8 cellular contexts compared by ENCODE assay signal in the genomic region with DNA sequence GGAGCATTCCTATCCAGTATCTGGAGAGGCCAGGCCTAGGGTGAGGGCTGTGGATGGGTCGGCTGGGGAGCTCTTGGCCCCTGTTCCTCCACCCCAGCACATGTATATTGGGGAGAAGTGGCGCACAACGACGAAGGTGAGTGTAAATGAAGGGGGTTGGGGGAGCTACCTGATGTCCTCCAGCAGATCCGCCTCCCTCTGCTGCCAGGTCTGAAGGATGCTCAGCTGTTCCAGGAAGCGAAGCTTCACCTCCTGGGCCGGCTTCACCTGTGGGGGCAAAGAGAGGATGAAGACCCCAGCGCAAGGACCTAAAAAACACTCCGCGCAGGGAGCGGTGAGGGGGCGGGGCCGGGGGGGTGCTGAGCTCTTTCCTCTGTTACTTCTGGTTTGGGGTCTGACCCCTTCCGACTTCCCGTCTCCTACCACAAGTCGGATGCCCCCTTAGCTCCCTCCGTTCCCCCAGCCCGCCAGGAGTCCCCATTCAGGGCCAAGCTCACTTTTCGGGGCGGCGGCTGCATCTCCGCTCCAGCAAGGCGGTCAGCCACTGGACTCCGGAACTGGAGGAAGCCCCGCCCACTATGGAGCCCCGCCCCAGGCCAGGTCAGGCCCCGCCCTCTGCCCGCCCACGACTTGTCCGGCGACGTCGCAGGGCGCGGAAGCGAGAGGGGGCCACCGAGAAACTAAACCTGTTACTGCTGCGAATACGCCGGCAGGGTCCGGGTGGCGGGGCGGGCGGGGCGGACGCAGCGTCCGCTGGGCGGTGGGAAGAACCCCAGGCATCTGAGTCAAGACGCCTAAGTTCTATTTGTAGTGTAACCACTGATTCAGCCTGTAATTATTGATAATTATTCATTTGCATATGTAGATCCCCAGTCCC. TPM values are rescaled to one million over a fixed set of nuclear protein-coding genes. Genes with fewer than 3 reads are reported as not detected.
DNase-seq lines count a peak whose midpoint lies in the region; ATAC-seq, FAIRE-seq and TF ChIP-seq lines count a peak whose summit lies in the region.

A gene (minus strand): TSS at position 568 of the 877 bp plus-strand sequence. CDS start 50 bp downstream, at position 518.

- intact Hi-C loops in GM12878 (cut with micrococcal nuclease; ENCODE audit: unreplicated experiment) (no loop called here), gastrocnemius medialis (cut with DNase I; ENCODE audit: low total_unique reads) (no loop called here)

- H3K27ac ChIP-seq in GM12878 (ENCODE audit: control insufficient read depth, insufficient read depth) (peak within 1 kb of the TSS; percentile 51), iPS DF 6.9 (ENCODE audit: low read length) (no peak within 1 kb of the TSS), gastrocnemius medialis (peak within 1 kb of the TSS in 3 of 4 donors; percentile 3 to 43 (median 12))

- H3K4me2 ChIP-seq in GM12878 (ENCODE audit: control insufficient read depth, insufficient read depth) = peak within 1 kb of the TSS; percentile 98

- TF ChIP-seq CTCF in LNCaP clone FGC (IDR thresholded peaks at IDR 0.05; ENCODE audit: control insufficient read depth, extremely low read depth, insufficient read depth) (no peak), GM12878 (IDR thresholded peaks at IDR 0.05 in 2 of 3, conservative IDR thresholded peaks at IDR 0.05 in 1 of 3; ENCODE audit: control insufficient read depth in 2 of 3, extremely low read depth in 1 of 3, insufficient read depth in 1 of 3, low read depth in 3 of 3, low read length in 3 of 3) (no peak), gastrocnemius medialis (IDR thresholded peaks at IDR 0.05 in 4 of 5, conservative IDR thresholded peaks at IDR 0.05 in 1 of 5) (peak in 2 of 5 experiments; percentile 11 to 27)

- peak; percentile 32 for DNase-seq in G401 (ENCODE audit: low spot score)
- DNase-seq in LNCaP clone FGC (ENCODE audit: low read depth) = no peak
- peak; percentile 77 for DNase-seq in T-helper 9 cell
- DNase-seq in GM12878 (ENCODE audit: low read depth, low spot score) = no peak
- no peak for DNase-seq in iPS DF 6.9 (ENCODE audit: low read depth, low spot score)
- peak; percentile 70 to 78 for DNase-seq in gastrocnemius medialis
- DNase-seq in GF-D8 (lab: John Stamatoyannopoulos, UW) = no peak

- in situ Hi-C loops in G401 (cut with HindIII; ENCODE audit: low sequenced_read_pairs) = no loop called here
- in situ Hi-C loops in GM12878 (cut with MboI) = no loop called here
- in situ Hi-C loops in gastrocnemius medialis (cut with MboI; ENCODE audit: low sequenced_read_pairs in 4 of 4) = no loop called here

- no peak for TF ChIP-seq RAD21 in GM12878 (IDR thresholded peaks at IDR 0.05; ENCODE audit: insufficient read depth, low read depth, low read length)

- FAIRE-seq in GM12878 (lab: Jason Lieb, UNC) = peak; percentile 49

- H3K27me3 ChIP-seq in GM12878 (replicated peaks in 1 of 2; ENCODE audit: control insufficient read depth in 2 of 2, insufficient read depth in 2 of 2, low read length in 1 of 2) = no peaks in the 10 kb centered on the region
- no peaks in the 10 kb centered on the region for H3K27me3 ChIP-seq in iPS DF 6.9 (ENCODE audit: control insufficient read depth, insufficient read depth, low read length)
- no peaks in the 10 kb centered on the region for H3K27me3 ChIP-seq in gastrocnemius medialis

- peak within 1 kb of the TSS; percentile 95 for H2AFZ ChIP-seq in GM12878 (ENCODE audit: control insufficient read depth, low read depth, low read length)

- CTCF ChIA-PET in GM12878 (lab: Yijun Ruan, JAX) = interaction anchor here (0.9 to 3.2 kb wide), 13 partner anchors 9 to 318 kb away, joined by 3 to 15 read pairs (median 6); a partner anchor contains a TSS

- ATAC-seq in GM21825 (IDR thresholded peaks at IDR 0.05; ENCODE audit: unreplicated experiment) (peak; percentile 98), GM12878 (peak; percentile 99), gastrocnemius medialis (peak; percentile 84 to 87)

- no peak for TF ChIP-seq EP300 in GM12878 (IDR thresholded peaks at IDR 0.05; ENCODE audit: borderline replicate concordance in 1 of 2, control insufficient read depth in 1 of 2, low read depth in 2 of 2, low read length in 2 of 2)

- H3K36me3 ChIP-seq in GM12878 (ENCODE audit: control insufficient read depth in 2 of 2, insufficient read depth in 2 of 2, low read length in 1 of 2) = no peaks in the 10 kb centered on the region
- peaks cover 10% of the 10 kb centered on the region for H3K36me3 ChIP-seq in iPS DF 6.9 (ENCODE audit: control insufficient read depth, insufficient read depth, low read length)
- no peaks in the 10 kb centered on the region for H3K36me3 ChIP-seq in gastrocnemius medialis

- peak within 1 kb of the TSS; percentile 77 for H3K9ac ChIP-seq in GM12878 (ENCODE audit: control insufficient read depth, insufficient read depth, low read length)

- H4K20me1 ChIP-seq in GM12878 (ENCODE audit: control insufficient read depth, insufficient read depth) = no peaks in the 10 kb centered on the region

- SMC1A ChIA-PET in GM12878 (lab: Charles Lee; ENCODE audit: uncharacterized antibody, unreplicated experiment) = interaction anchor here (0.7 to 1.8 kb wide), 11 partner anchors 9 to 311 kb away, joined by 3 to 12 read pairs (median 3); a partner anchor contains a TSS

- peaks cover 8% of the 10 kb centered on the region for H3K4me1 ChIP-seq in GM12878 (ENCODE audit: control insufficient read depth, insufficient read depth, low read length)
- H3K4me1 ChIP-seq in iPS DF 6.9 (ENCODE audit: control insufficient read depth, insufficient read depth, low read length) = no peaks in the 10 kb centered on the region
- H3K4me1 ChIP-seq in gastrocnemius medialis = peaks cover 0 to 5% of the 10 kb centered on the region in 2 donors

- RAD21 ChIA-PET in GM12878 (lab: Charles Lee; ENCODE audit: unreplicated experiment) = interaction anchor here (1.0 to 2.1 kb wide), 9 partner anchors 14 to 310 kb away, joined by 3 to 13 read pairs (median 4); a partner anchor contains a TSS

- WGBS in GM12878 (ENCODE audit: insufficient coverage, insufficient replicate concordance, low lambda C conversion rate, missing lambda C conversion rate) = 5% methylated on average over 26 of the region's 50 CpGs
- no CpG with 5 or more reads among the region's 50 CpGs for WGBS in iPS DF 6.9 (ENCODE audit: insufficient coverage, insufficient read length)

- BruUV-seq in GM12878 (replicated peaks; lab: Mats Ljungman, UMichigan) = no TSS peak

- peak within 1 kb of the TSS; percentile 41 for H3K4me3 ChIP-seq in LNCaP clone FGC (ENCODE audit: low read depth, low read length)
- H3K4me3 ChIP-seq in GM12878 = peak within 1 kb of the TSS; percentile 85
- peak within 1 kb of the TSS; percentile 80; the same call in 1 of the 2 replicates for H3K4me3 ChIP-seq in iPS DF 6.9 (ENCODE audit: low read length)
- H3K4me3 ChIP-seq in gastrocnemius medialis = peak within 1 kb of the TSS; percentile 49 to 75 (median 57)

- H3K9me3 ChIP-seq in GM12878 (replicated peaks; ENCODE audit: control insufficient read depth, insufficient read depth, low read length) = no peaks in the 10 kb centered on the region
- H3K9me3 ChIP-seq in iPS DF 6.9 (ENCODE audit: control insufficient read depth, insufficient read depth, low read length) = no peaks in the 10 kb centered on the region
- no peaks in the 10 kb centered on the region for H3K9me3 ChIP-seq in gastrocnemius medialis

- POLR2A ChIA-PET in GM12878 (lab: Charles Lee) = interaction anchor here (0.6 to 1.8 kb wide), 13 partner anchors 13 to 318 kb away, joined by 3 to 23 read pairs (median 4); a partner anchor contains a TSS

- TF ChIP-seq POLR2A in GM12878 (IDR thresholded peaks at IDR 0.05; ENCODE audit: low read depth, low read length) = peak; percentile 80
- peak; percentile 8 to 14 for TF ChIP-seq POLR2A in gastrocnemius medialis (IDR thresholded peaks at IDR 0.05)

- no peaks in the 10 kb centered on the region for H3K79me2 ChIP-seq in GM12878 (ENCODE audit: control insufficient read depth, insufficient read depth, low read length)

TF ChIP-seq in GM12878, 131 proteins besides CTCF, POLR2A, EP300 and RAD21 (continues in another document):
- TF ChIP-seq SMC3 (IDR thresholded peaks at IDR 0.05; ENCODE audit: borderline replicate concordance, low read length) (0 out of 2 replicates have a peak, but pooled peaks have one; percentile 9), SP1 (IDR thresholded peaks at IDR 0.05; ENCODE audit: low read depth, low read length) (no peak), SMAD5 (IDR thresholded peaks at IDR 0.05; ENCODE audit: low read depth) (0 out of 2 replicates have a peak, but pooled peaks have one; percentile 32), YY1 (IDR thresholded peaks at IDR 0.05; ENCODE audit: low read depth, low read length) (0 out of 2 replicates have a peak, but pooled peaks have one; percentile 26), ZNF207 (IDR thresholded peaks at IDR 0.05; ENCODE audit: borderline replicate concordance) (no peak), PAX5 (IDR thresholded peaks at IDR 0.05; ENCODE audit: borderline replicate concordance, low read depth, low read length) (no peak)
- TF ChIP-seq, protein P1, sequence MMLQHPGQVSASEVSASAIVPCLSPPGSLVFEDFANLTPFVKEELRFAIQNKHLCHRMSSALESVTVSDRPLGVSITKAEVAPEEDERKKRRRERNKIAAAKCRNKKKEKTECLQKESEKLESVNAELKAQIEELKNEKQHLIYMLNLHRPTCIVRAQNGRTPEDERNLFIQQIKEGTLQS (IDR thresholded peaks at IDR 0.05; ENCODE audit: borderline replicate concordance, extremely low read depth, low read depth, low read length) = no peak

RNA-seq across cellular contexts. Expression of the gene that starts here (rescaled TPM):
- total RNA-seq in G401 (2014; rRNA removed; shearing (Covaris generic)) = 8.8 and 17.7 TPM in 2 replicates
- total RNA-seq in GM12878 (2013; cell fraction: nucleolus; rRNA removed) = 61.9 and 72.1 TPM in 2 replicates
- total RNA-seq in GM12878 (2014; rRNA removed) (13.1 and 18.0 TPM in 2 replicates), GM12878 (2014; rRNA removed; fragmentation: Illumina TruSeq; extraction: Trizol) (7.7 and 8.1 TPM in 2 replicates), GM12878 (2021) (20.6 and 21.3 TPM in 2 replicates), gastrocnemius medialis (1 to 10 TPM in 1 of 4 donors, under 1 TPM in 3; 0.32 to 2.6 (median 0.65) TPM)
- 15.7 TPM for polyA plus RNA-seq in GM12878 (2011; ENCODE audit: low read depth)
- polyA plus RNA-seq in GM12878 (2011; rRNA removed) (16.6 and 21.9 TPM in 2 replicates), GM12878 (2014; fragmentation: Illumina TruSeq; extraction: Trizol) (3.2 and 8.9 TPM in 2 replicates), GM12878 (2014; fragmentation: Nextera tagmentation; extraction: Ambion mirVana) (1 to 10 TPM in 1 of 2 experiments, under 1 TPM in 1; 0.97 to 1.0 TPM), GM12878 (2014; rRNA removed) (19.1 and 22.8 TPM in 2 replicates), GM12878 (2016; fragmentation: Nextera tagmentation; extraction: Ambion mirVana) (10 to 100 TPM in 1 of 2 experiments, 1 to 10 TPM in 1; 9.9 to 11.5 TPM)
- polyA plus RNA-seq in GM12878 (2011; cell fraction: cytosol; rRNA removed) = 13.3 and 17.5 TPM in 2 replicates
- polyA plus RNA-seq in GM12878 (2011; cell fraction: nucleus; rRNA removed) = 231 and 272 TPM in 2 replicates
- polyA plus RNA-seq in GM12878 (2012) = 26.0 and 30.3 TPM in 2 replicates
- 13.6 and 15.4 TPM in 2 replicates for polyA minus RNA-seq in GM12878 (2011; rRNA and poly(A)+ RNA removed)
- 4.1 and 5.5 TPM in 2 replicates for polyA minus RNA-seq in GM12878 (2011; cell fraction: cytosol; rRNA and poly(A)+ RNA removed)
- 37.4 and 42.8 TPM in 2 replicates for polyA minus RNA-seq in GM12878 (2011; cell fraction: nucleus; rRNA and poly(A)+ RNA removed)

Comparison
In these comparisons a context has a peak if more than half of its experiments do, and no peak if none do; other contexts are left out.
1. DNase-seq: peak in G401 (single experiment), T-helper 9 cell (single experiment) and gastrocnemius medialis (2 of 2); none in LNCaP clone FGC (single experiment), GM12878 (single experiment), iPS DF 6.9 (single experiment) and GF-D8 (single experiment).
2. Peak in every context shown above with its lines, with median percentiles within 50 percentile points of each other: ATAC-seq and H3K4me3 ChIP-seq.